In the genomic region with DNA sequence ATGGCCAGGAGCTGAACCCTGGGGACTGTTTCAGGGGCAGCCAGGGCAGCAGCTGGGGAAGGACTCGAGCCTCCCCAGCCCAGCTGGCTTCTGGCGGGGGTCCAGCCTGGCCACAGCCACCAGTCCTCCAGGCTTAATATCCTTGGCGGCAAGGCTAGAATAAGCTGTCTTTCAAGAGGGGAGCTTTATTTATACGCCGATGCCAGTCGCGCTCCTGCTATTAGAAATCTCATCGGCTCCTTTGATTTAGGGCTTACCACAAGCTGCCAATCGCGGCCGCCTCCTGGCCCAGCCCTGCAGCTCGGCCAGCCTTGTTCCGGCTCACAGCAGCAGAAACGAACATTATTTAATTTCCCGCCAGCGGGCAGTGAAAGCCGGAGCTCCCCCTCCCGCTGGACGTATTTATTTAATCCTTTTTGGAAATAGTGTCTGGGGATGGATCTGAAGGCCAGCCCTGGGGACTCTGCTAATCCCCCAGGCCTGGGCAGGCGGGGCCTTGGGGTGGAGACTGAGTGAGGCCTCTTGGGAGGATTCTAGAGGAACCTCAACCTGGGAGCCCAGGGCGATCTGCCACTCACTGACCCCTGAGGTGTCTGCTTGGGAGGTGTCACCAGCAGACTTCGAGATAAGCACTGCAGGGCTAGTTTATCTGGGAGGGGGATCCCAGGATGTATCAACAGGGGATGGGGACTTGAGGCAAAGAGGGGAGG, we compare ENCODE assay signal across 11 cellular contexts.
A peak's percentile ranks its signal among the peaks of the same experiment; 100 is the strongest.
DNase-seq lines count a peak whose midpoint lies in the region; ATAC-seq and TF ChIP-seq lines count a peak whose summit lies in the region.
"Had no signal": no experiment of that assay in that cellular context is flagged by ENCODE, and none has a peak within 500 bp of the region (broad histone marks: within the 10 kb centered on the region; RNA-seq: fewer than 3 reads in every experiment).

No MANE protein-coding gene starts in this region.

- H3K4me3 Mint-ChIP-seq in nephron progenitor cell, result no peak overlapping the region
- H3K4me3 Mint-ChIP-seq: activated B cell treated with CpG ODN at 0.5 μM for 24 hours had no signal

- in situ Hi-C loops in brain microvascular endothelial cell (cut with HindIII; ENCODE audit: low pct_ligation_motif_present, low sequenced_read_pairs), result no loop called here

- H3K36me3 Mint-ChIP-seq in nephron progenitor cell (ENCODE audit: low read depth), result no peaks in the 10 kb centered on the region

- peak overlapping the region; percentile 87 for H3K27ac Mint-ChIP-seq in nephron progenitor cell
- H3K27ac Mint-ChIP-seq: activated B cell treated with CpG ODN at 0.5 μM for 24 hours had no signal

- H3K27ac ChIP-seq in brain microvascular endothelial cell, result no peak overlapping the region

- no peak overlapping the region for H3K4me3 ChIP-seq in brain microvascular endothelial cell (ENCODE audit: low read depth, low read length)

- no peaks in the 10 kb centered on the region for H3K27me3 ChIP-seq in brain microvascular endothelial cell (replicated peaks)
- H3K27me3 ChIP-seq: breast epithelium had no signal

- H3K9me3 Mint-ChIP-seq in nephron progenitor cell, result peaks cover 1% of the 10 kb centered on the region
- H3K9me3 Mint-ChIP-seq: activated B cell treated with CpG ODN at 0.5 μM for 24 hours had no signal

- peaks cover 83% of the 10 kb centered on the region for H3K4me1 Mint-ChIP-seq in nephron progenitor cell
- H3K4me1 Mint-ChIP-seq: activated B cell treated with CpG ODN at 0.5 μM for 24 hours had no signal

- H3K36me3 ChIP-seq in brain microvascular endothelial cell (replicated peaks), result no peaks in the 10 kb centered on the region
- H3K36me3 ChIP-seq: breast epithelium had no signal

- TF ChIP-seq POLR2A in erythroblast (IDR thresholded peaks at IDR 0.05; ENCODE audit: low read length), result no peak

- no peak for ATAC-seq in HG02623 (IDR thresholded peaks at IDR 0.05; ENCODE audit: unreplicated experiment)
- ATAC-seq in GM19463 (IDR thresholded peaks at IDR 0.05; ENCODE audit: unreplicated experiment), result no peak

- peaks cover 26% of the 10 kb centered on the region for H3K27me3 Mint-ChIP-seq in nephron progenitor cell (ENCODE audit: low read depth, poor library complexity)

- TF ChIP-seq CTCF in AG09319 (IDR thresholded peaks at IDR 0.05; ENCODE audit: low read depth, low read length) (peak; percentile 2; the same call in 1 of the 2 replicates), brain microvascular endothelial cell (IDR thresholded peaks at IDR 0.05; ENCODE audit: low read depth, low read length, missing control alignments) (peak; percentile 21), nephron progenitor cell (IDR thresholded peaks at IDR 0.05) (no peak)

- DNase-seq in AG09319 (ENCODE audit: extremely low read depth, low read depth) (no peak), M059J (ENCODE audit: low read depth) (peak; percentile 49), brain microvascular endothelial cell (no peak), nephron progenitor cell (peak; percentile 36), erythroblast (lab: John Stamatoyannopoulos, UW) (no peak)
- DNase-seq in stimulated activated CD4-positive, alpha-beta T cell treated with anti-CD3 and anti-CD28 coated beads, Interleukin-2, amount 100 ng/mL, for 48 hours, result no peak
- DNase-seq: activated B cell treated with CpG ODN at 0.5 μM for 24 hours, DND-41 had no signal

Comparison
In these comparisons a context has a peak if more than half of its experiments do, and no peak if none do; other contexts are left out.
1. DNase-seq: peak in M059J (single experiment) and nephron progenitor cell (single experiment); none in AG09319 (single experiment), brain microvascular endothelial cell (single experiment), erythroblast (0 of 2) and stimulated activated CD4-positive, alpha-beta T cell treated with anti-CD3 and anti-CD28 coated beads, Interleukin-2, amount 100 ng/mL, for 48 hours (0 of 2).